In the genomic region with DNA sequence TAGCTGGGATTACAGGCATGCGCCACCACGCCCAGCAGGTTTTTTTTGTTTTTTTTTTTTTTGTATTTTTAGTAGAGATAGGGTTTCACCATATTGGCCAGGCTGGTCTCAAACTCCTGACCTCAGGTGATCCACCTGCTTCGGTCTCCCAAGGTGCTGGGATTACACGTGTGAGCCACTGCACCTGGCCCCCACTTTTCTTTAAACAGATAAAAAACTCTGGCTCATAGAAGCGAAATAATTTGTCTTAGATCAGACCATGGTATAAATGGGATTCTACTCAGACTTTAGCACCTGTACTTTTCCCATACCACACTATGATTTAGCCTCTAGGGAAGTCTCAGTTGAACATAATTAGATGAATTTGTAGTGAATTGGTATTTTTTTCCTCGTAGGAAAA, we compare ENCODE assay signal across 20 cellular contexts.
"Had no signal": no experiment of that assay in that cellular context is flagged by ENCODE, and none has a peak within 500 bp of the region (broad histone marks: within the 10 kb centered on the region; RNA-seq: fewer than 3 reads in every experiment).

No MANE protein-coding gene starts in this region.

- DNase-seq: activated CD4-positive, alpha-beta T cell treated with anti-CD3 and anti-CD28 coated beads, Interleukin-2, amount 10 ng/mL, durations not matched to agents 24 days and 14 days; activated CD8-positive, alpha-beta T cell treated with anti-CD3 and anti-CD28 coated beads for 36 hours; activated naive CD4-positive, alpha-beta T cell treated with anti-CD3 and anti-CD28 coated beads for 36 hours; activated naive CD8-positive, alpha-beta T cell treated with anti-CD3 and anti-CD28 coated beads, Interleukin-2, amount 50 U/mL, for 24 hours; activated T-cell treated with anti-CD3 and anti-CD28 coated beads, Interleukin-2, amount 50 U/mL, for 24 hours; aorta; effector CD4-positive, alpha-beta T cell; gastrocnemius medialis; heart right ventricle; immature natural killer cell; mammary epithelial cell; midbrain; nephron progenitor cell; nucleus accumbens; stimulated activated CD4-positive, alpha-beta T cell treated with anti-CD3 and anti-CD28 coated beads, Interleukin-4, amount 100 ng/mL, for 1 hour; stimulated activated naive CD8-positive, alpha-beta T cell treated with anti-CD3 and anti-CD28 coated beads, Interleukin-15, amount 100 ng/mL, for 72 hours; T-cell; T1000 had no signal

- ATAC-seq: activated CD8-positive, alpha-beta T cell treated with anti-CD3 and anti-CD28 coated beads for 36 hours; activated naive CD8-positive, alpha-beta T cell treated with anti-CD3 and anti-CD28 coated beads, Interleukin-2, amount 50 U/mL, for 24 hours; SK-N-SH treated with all-trans-retinoic acid at 6 μM for 48 hours; stimulated activated naive CD8-positive, alpha-beta T cell treated with anti-CD3 and anti-CD28 coated beads, Interleukin-15, amount 100 ng/mL, for 72 hours; T-cell had no signal

- H3K9me3 ChIP-seq: breast epithelium, gastrocnemius medialis, heart right ventricle had no signal

- H3K4me3 ChIP-seq: breast epithelium, gastrocnemius medialis, heart right ventricle had no signal

- H3K36me3 ChIP-seq: breast epithelium, gastrocnemius medialis had no signal

- H3K27ac Mint-ChIP-seq: activated CD4-positive, alpha-beta T cell treated with anti-CD3 and anti-CD28 coated beads, Interleukin-2, amount 10 ng/mL, durations not matched to agents 24 days and 14 days; activated CD8-positive, alpha-beta T cell treated with anti-CD3 and anti-CD28 coated beads for 36 hours; activated naive CD4-positive, alpha-beta T cell treated with anti-CD3 and anti-CD28 coated beads for 36 hours; activated naive CD8-positive, alpha-beta T cell treated with anti-CD3 and anti-CD28 coated beads, Interleukin-2, amount 50 U/mL, for 24 hours; activated T-cell treated with anti-CD3 and anti-CD28 coated beads, Interleukin-2, amount 50 U/mL, for 24 hours; immature natural killer cell; T-cell had no signal

- H3K4me1 ChIP-seq: gastrocnemius medialis had no signal

- H3K4me3 Mint-ChIP-seq: activated CD4-positive, alpha-beta T cell treated with anti-CD3 and anti-CD28 coated beads, Interleukin-2, amount 10 ng/mL, durations not matched to agents 24 days and 14 days; activated CD8-positive, alpha-beta T cell treated with anti-CD3 and anti-CD28 coated beads for 36 hours; activated naive CD4-positive, alpha-beta T cell treated with anti-CD3 and anti-CD28 coated beads for 36 hours; activated naive CD8-positive, alpha-beta T cell treated with anti-CD3 and anti-CD28 coated beads, Interleukin-2, amount 50 U/mL, for 24 hours; activated T-cell treated with anti-CD3 and anti-CD28 coated beads, Interleukin-2, amount 50 U/mL, for 24 hours; immature natural killer cell; nephron progenitor cell; stimulated activated naive CD8-positive, alpha-beta T cell treated with anti-CD3 and anti-CD28 coated beads, Interleukin-15, amount 100 ng/mL, for 72 hours; T-cell had no signal

- H3K27me3 Mint-ChIP-seq: activated CD4-positive, alpha-beta T cell treated with anti-CD3 and anti-CD28 coated beads, Interleukin-2, amount 10 ng/mL, durations not matched to agents 24 days and 14 days; activated CD8-positive, alpha-beta T cell treated with anti-CD3 and anti-CD28 coated beads for 36 hours; activated naive CD8-positive, alpha-beta T cell treated with anti-CD3 and anti-CD28 coated beads, Interleukin-2, amount 50 U/mL, for 24 hours; activated T-cell treated with anti-CD3 and anti-CD28 coated beads, Interleukin-2, amount 50 U/mL, for 24 hours; stimulated activated naive CD8-positive, alpha-beta T cell treated with anti-CD3 and anti-CD28 coated beads, Interleukin-15, amount 100 ng/mL, for 72 hours; T-cell had no signal

- H3K27me3 ChIP-seq: breast epithelium, gastrocnemius medialis, heart right ventricle had no signal

- H3K27ac ChIP-seq: breast epithelium had no signal

- H3K9me3 Mint-ChIP-seq: activated CD4-positive, alpha-beta T cell treated with anti-CD3 and anti-CD28 coated beads, Interleukin-2, amount 10 ng/mL, durations not matched to agents 24 days and 14 days; activated CD8-positive, alpha-beta T cell treated with anti-CD3 and anti-CD28 coated beads for 36 hours; activated naive CD4-positive, alpha-beta T cell treated with anti-CD3 and anti-CD28 coated beads for 36 hours; activated naive CD8-positive, alpha-beta T cell treated with anti-CD3 and anti-CD28 coated beads, Interleukin-2, amount 50 U/mL, for 24 hours; activated T-cell treated with anti-CD3 and anti-CD28 coated beads, Interleukin-2, amount 50 U/mL, for 24 hours; immature natural killer cell; nephron progenitor cell; stimulated activated naive CD8-positive, alpha-beta T cell treated with anti-CD3 and anti-CD28 coated beads, Interleukin-15, amount 100 ng/mL, for 72 hours; T-cell had no signal
